ENCODE assay signal across 1 cellular context in genomic region chr10:73117976-73118743, GRCh38.
TF ChIP-seq lines count a peak whose summit lies in the region.

No MANE protein-coding gene starts in this region.

TF ChIP-seq in IMR-90, 13 proteins besides CTCF, POLR2A, EP300 and RAD21:
- TF ChIP-seq CHD1 (IDR thresholded peaks at IDR 0.05; ENCODE audit: low read depth, low read length) (no peak), FOS (IDR thresholded peaks at IDR 0.05; ENCODE audit: low read depth, low read length) (peak; percentile 64; the same call in 1 of the 2 replicates)
